In the genomic region with DNA sequence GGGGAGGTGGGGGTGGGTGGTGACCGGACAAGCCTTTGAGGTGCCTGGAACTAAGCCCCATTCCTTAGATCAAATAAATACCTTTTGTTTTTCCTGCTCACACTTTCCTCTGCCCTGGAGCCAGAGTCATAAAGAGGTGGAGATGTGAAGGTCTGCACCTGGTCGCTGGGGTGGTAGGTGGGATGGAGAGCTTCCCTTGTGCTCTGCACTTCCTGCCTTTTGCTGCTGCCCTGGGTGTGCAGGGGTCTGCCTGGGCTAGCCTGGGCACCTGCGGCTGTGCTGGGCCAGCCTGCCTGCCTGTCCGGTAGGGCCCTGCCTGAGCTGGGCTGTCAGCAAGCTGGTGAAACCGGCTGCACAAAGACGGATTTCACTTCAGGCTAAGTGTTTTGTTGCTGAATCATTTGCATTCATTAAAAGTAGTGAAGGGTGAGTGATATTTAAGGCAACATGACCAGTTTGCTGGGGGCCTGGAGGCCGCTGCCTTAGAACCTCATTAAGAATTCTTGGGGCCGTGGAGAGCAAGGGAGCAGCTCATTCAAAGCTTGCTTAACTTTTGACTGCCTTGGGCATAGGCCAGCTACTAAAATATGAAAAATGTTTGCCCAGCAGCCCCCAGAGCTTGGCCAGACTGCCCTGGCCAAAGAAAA, we compare ENCODE assay signal across 8 cellular contexts. TPM values are rescaled to one million over a fixed set of nuclear protein-coding genes. Genes with fewer than 3 reads are reported as not detected.
DNase-seq lines count a peak whose midpoint lies in the region; ATAC-seq and TF ChIP-seq lines count a peak whose summit lies in the region.

No MANE protein-coding gene starts in this region.

- H3K27me3 Mint-ChIP-seq in Calu3 (ENCODE audit: unreplicated experiment), result no peaks in the 10 kb centered on the region
- H3K27me3 Mint-ChIP-seq in natural killer cell treated with Interleukin-12 subunit alpha and Interleukin-12 subunit beta and Interleukin-15 and Interleukin-18, amount 100 ng/mL, for 72 hours, result no peaks in the 10 kb centered on the region

- H3K27me3 ChIP-seq in osteoblast (ENCODE audit: insufficient read depth, low read length), result no peaks in the 10 kb centered on the region

- peak overlapping the region; percentile 68 for H3K27ac Mint-ChIP-seq in Calu3 (ENCODE audit: unreplicated experiment)
- H3K27ac Mint-ChIP-seq in natural killer cell treated with Interleukin-12 subunit alpha and Interleukin-12 subunit beta and Interleukin-15 and Interleukin-18, amount 100 ng/mL, for 72 hours, result no peak overlapping the region

- ATAC-seq in natural killer cell treated with Interleukin-12 subunit alpha and Interleukin-12 subunit beta and Interleukin-15 and Interleukin-18, amount 100 ng/mL, for 72 hours, result no peak

- no peak for TF ChIP-seq POLR2A in lower leg skin (IDR thresholded peaks at IDR 0.05)

- peak; percentile 82 for DNase-seq in Calu3
- DNase-seq in NCI-H510A treated with DMSO at 0.1 percent for 48 hours (lab: John Stamatoyannopoulos, UW), result peak; percentile 79
- DNase-seq in epithelial cell of proximal tubule (ENCODE audit: low read depth), result peak; percentile 82
- DNase-seq in osteoblast (ENCODE audit: insufficient read length, low spot score, missing footprints), result peak; percentile 89
- DNase-seq in inferior parietal cortex (ENCODE audit: extremely low spot score), result no peak
- DNase-seq in lower leg skin (ENCODE audit: low spot score in 2 of 2), result no peak
- DNase-seq in natural killer cell treated with Interleukin-12 subunit alpha and Interleukin-12 subunit beta and Interleukin-15 and Interleukin-18, amount 100 ng/mL, for 72 hours (ENCODE audit: low spot score), result no peak
- DNase-seq in SIG-M5 treated with dmso at 0.1 percent for 504 hours (lab: John Stamatoyannopoulos, UW; ENCODE audit: unreplicated experiment), result no peak

- no TSS peak for BruUV-seq in Calu3 (replicated peaks; lab: Mats Ljungman, UMichigan)

- peaks cover 49% of the 10 kb centered on the region for H3K4me1 Mint-ChIP-seq in Calu3 (ENCODE audit: low read depth, unreplicated experiment)
- peaks cover 5 to 6% of the 10 kb centered on the region in 2 donors for H3K4me1 Mint-ChIP-seq in natural killer cell treated with Interleukin-12 subunit alpha and Interleukin-12 subunit beta and Interleukin-15 and Interleukin-18, amount 100 ng/mL, for 72 hours (ENCODE audit: low read depth in 2 of 2)

- peak overlapping the region; percentile 8 for H3K4me3 ChIP-seq in epithelial cell of proximal tubule (ENCODE audit: low read depth, low read length)
- H3K4me3 ChIP-seq in osteoblast (ENCODE audit: insufficient read depth, low read length), result peak overlapping the region; percentile 52
- H3K4me3 ChIP-seq in lower leg skin (ENCODE audit: low read depth, poor library complexity, severe bottlenecking), result no peak overlapping the region

- H3K36me3 ChIP-seq in osteoblast (ENCODE audit: insufficient read depth, low read length), result no peaks in the 10 kb centered on the region

- H3K4me2 ChIP-seq in osteoblast (ENCODE audit: insufficient read depth, low read length), result peak overlapping the region; percentile 77

- intact Hi-C loops in Calu3 (cut with micrococcal nuclease; ENCODE audit: unreplicated experiment) (no loop called here), lower leg skin (cut with DNase I; ENCODE audit: low total_unique reads) (no loop called here)

- 25 to 30% methylated on average over 8 of the region's 8 CpGs for WGBS in lower leg skin, 2 donors

- no peaks in the 10 kb centered on the region for H3K9me3 ChIP-seq in osteoblast (ENCODE audit: low read depth, low read length)

- H3K4me1 ChIP-seq in osteoblast (ENCODE audit: insufficient read depth, low read length), result peaks cover 39% of the 10 kb centered on the region

- peaks cover 9% of the 10 kb centered on the region for H4K20me1 ChIP-seq in osteoblast (ENCODE audit: insufficient read depth, low read length)

- peak overlapping the region; percentile 16 for H2AFZ ChIP-seq in osteoblast (ENCODE audit: low read length)

- H3K4me3 Mint-ChIP-seq in Calu3 (ENCODE audit: low read depth, unreplicated experiment), result peak overlapping the region; percentile 59
- no peak overlapping the region for H3K4me3 Mint-ChIP-seq in natural killer cell treated with Interleukin-12 subunit alpha and Interleukin-12 subunit beta and Interleukin-15 and Interleukin-18, amount 100 ng/mL, for 72 hours

- TF ChIP-seq CTCF in Calu3 (IDR thresholded peaks at IDR 0.05; ENCODE audit: unreplicated experiment) (no peak), epithelial cell of proximal tubule (conservative IDR thresholded peaks at IDR 0.05; ENCODE audit: low read depth, low read length) (no peak), osteoblast (IDR thresholded peaks at IDR 0.05; ENCODE audit: extremely low read depth, low read depth, low read length) (no peak), lower leg skin (IDR thresholded peaks at IDR 0.05) (no peak)

- H3K36me3 Mint-ChIP-seq in Calu3 (ENCODE audit: insufficient read depth, unreplicated experiment), result no peaks in the 10 kb centered on the region
- no peaks in the 10 kb centered on the region for H3K36me3 Mint-ChIP-seq in natural killer cell treated with Interleukin-12 subunit alpha and Interleukin-12 subunit beta and Interleukin-15 and Interleukin-18, amount 100 ng/mL, for 72 hours

- peak overlapping the region; percentile 81 for H3K27ac ChIP-seq in osteoblast (ENCODE audit: low read depth, low read length)

- H3K79me2 ChIP-seq in osteoblast (ENCODE audit: insufficient read depth, low read length), result peaks cover 50% of the 10 kb centered on the region

- CTCF ChIA-PET in Calu3 (lab: Charles Lee), result interaction anchor here (0.7 to 2.0 kb wide), 7 partner anchors 13 to 796 kb away, joined by 3 to 9 read pairs (median 5); partner anchors contain the start of genes KLC4, KLHDC3, MEA1 and MRPL2

- H3K9me3 Mint-ChIP-seq in Calu3 (ENCODE audit: low read depth, unreplicated experiment), result no peaks in the 10 kb centered on the region
- no peaks in the 10 kb centered on the region for H3K9me3 Mint-ChIP-seq in natural killer cell treated with Interleukin-12 subunit alpha and Interleukin-12 subunit beta and Interleukin-15 and Interleukin-18, amount 100 ng/mL, for 72 hours

RNA-seq across cellular contexts. Expression of gene PTK7, which starts 20.5 kb away (rescaled TPM):
- total RNA-seq in Calu3 (2022) (49.7 and 66.0 TPM in 2 replicates), epithelial cell of proximal tubule (84.6 and 91.2 TPM in 2 replicates), osteoblast (183 and 190 TPM in 2 replicates), lower leg skin (10 to 100 TPM; 40.9 to 51.9 (median 49.7) TPM)
- 1 to 10 TPM; 1.2 to 4.1 TPM for total RNA-seq in natural killer cell treated with Interleukin-12 subunit alpha and Interleukin-12 subunit beta and Interleukin-15 and Interleukin-18, amount 100 ng/mL, for 72 hours

RNA-seq across cellular contexts. Expression of gene KLC4, which starts 37.1 kb away (rescaled TPM):
- 42.1 and 50.7 TPM in 2 replicates for total RNA-seq in Calu3 (2022)
- 8.8 and 10.3 TPM in 2 replicates for total RNA-seq in epithelial cell of proximal tubule
- total RNA-seq in osteoblast, result 17.7 and 20.3 TPM in 2 replicates
- 10 to 100 TPM; 18.0 to 25.7 (median 21.3) TPM for total RNA-seq in lower leg skin
- 10 to 100 TPM; 12.3 to 13.0 TPM for total RNA-seq in natural killer cell treated with Interleukin-12 subunit alpha and Interleukin-12 subunit beta and Interleukin-15 and Interleukin-18, amount 100 ng/mL, for 72 hours

RNA-seq across cellular contexts. Expression of gene MRPL2, which starts 37.3 kb away (rescaled TPM):
- 125 and 135 TPM in 2 replicates for total RNA-seq in Calu3 (2022)
- 16.9 and 45.4 TPM in 2 replicates for total RNA-seq in epithelial cell of proximal tubule
- total RNA-seq in osteoblast, result 16.2 and 20.6 TPM in 2 replicates
- 10 to 100 TPM; 19.0 to 37.9 (median 27.3) TPM for total RNA-seq in lower leg skin
- total RNA-seq in natural killer cell treated with Interleukin-12 subunit alpha and Interleukin-12 subunit beta and Interleukin-15 and Interleukin-18, amount 100 ng/mL, for 72 hours, result 10 to 100 TPM; 41.7 to 59.6 TPM

RNA-seq across cellular contexts. Expression of gene CUL7, which starts 42.9 kb away (rescaled TPM):
- total RNA-seq in Calu3 (2022) (25.5 and 25.9 TPM in 2 replicates), epithelial cell of proximal tubule (12.0 and 20.5 TPM in 2 replicates), osteoblast (46.9 and 48.5 TPM in 2 replicates), lower leg skin (10 to 100 TPM; 11.8 to 18.2 (median 13.6) TPM)
- 1 to 10 TPM; 8.3 to 9.8 TPM for total RNA-seq in natural killer cell treated with Interleukin-12 subunit alpha and Interleukin-12 subunit beta and Interleukin-15 and Interleukin-18, amount 100 ng/mL, for 72 hours

Comparison
In these comparisons a context has a peak if more than half of its experiments do, and no peak if none do; other contexts are left out.
1. DNase-seq: peak in Calu3 (single experiment), NCI-H510A treated with DMSO at 0.1 percent for 48 hours (single experiment), epithelial cell of proximal tubule (single experiment) and osteoblast (single experiment); none in inferior parietal cortex (single experiment), lower leg skin (0 of 2), natural killer cell treated with Interleukin-12 subunit alpha and Interleukin-12 subunit beta and Interleukin-15 and Interleukin-18, amount 100 ng/mL, for 72 hours (single experiment) and SIG-M5 treated with dmso at 0.1 percent for 504 hours (single experiment).
2. RNA of gene PTK7, which starts 20.5 kb away (total RNA-seq): 183 to 190 TPM in osteoblast, 84.6 to 91.2 TPM in epithelial cell of proximal tubule, 49.7 to 66.0 TPM in Calu3 and 40.9 to 51.9 TPM in lower leg skin; 1.2 to 4.1 TPM in natural killer cell treated with Interleukin-12 subunit alpha and Interleukin-12 subunit beta and Interleukin-15 and Interleukin-18, amount 100 ng/mL, for 72 hours; every median in the first group is over 4 times any median in the second.